In the genomic region with DNA sequence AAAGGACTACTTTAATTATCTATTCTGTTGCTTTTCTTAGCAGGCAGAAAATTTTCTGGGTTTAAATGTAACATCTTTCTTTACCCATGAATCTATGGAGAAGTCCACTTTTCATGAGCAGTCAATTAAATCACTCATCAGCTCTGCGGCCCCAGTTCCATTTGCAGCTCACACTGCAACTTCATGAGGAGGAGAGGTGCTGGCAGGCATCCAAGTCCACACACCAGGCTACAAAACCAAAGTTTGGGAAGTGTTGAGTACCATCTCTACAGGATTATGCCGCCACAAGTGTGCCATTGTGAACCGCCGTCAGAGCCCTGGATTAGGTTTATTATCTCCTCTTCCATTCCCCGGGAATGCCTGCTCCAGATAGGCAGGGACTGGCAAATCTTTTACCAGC, we compare ENCODE assay signal across 15 cellular contexts.
DNase-seq lines count a peak whose midpoint lies in the region; ATAC-seq, FAIRE-seq and TF ChIP-seq lines count a peak whose summit lies in the region.
"Had no signal": no experiment of that assay in that cellular context is flagged by ENCODE, and none has a peak within 500 bp of the region (broad histone marks: within the 10 kb centered on the region; RNA-seq: fewer than 3 reads in every experiment).

No MANE protein-coding gene starts in this region.

- peak overlapping the region; percentile 67 for H3K4me2 ChIP-seq in astrocyte (ENCODE audit: low read length)
- H3K4me2 ChIP-seq: BLaER1 had no signal

- no peaks in the 10 kb centered on the region for H3K79me2 ChIP-seq in astrocyte (ENCODE audit: insufficient read depth, low read length)

- DNase-seq in COLO668 (lab: John Stamatoyannopoulos, UW; ENCODE audit: unreplicated experiment) (peak; percentile 3), HFFc6 (no peak), astrocyte (ENCODE audit: low read depth) (no peak), ovary (peak; percentile 40 to 63 (median 57)), germinal center (ENCODE audit: low spot score) (no peak), islet precursor cell (no peak)
- DNase-seq: DND-41, NCI-H524 treated with DMSO at 0.1 percent for 48 hours, T-helper 17 cell, upper lobe of right lung had no signal

- H3K27ac Mint-ChIP-seq in HFFc6 (peak overlapping the region; percentile 94), astrocyte (ENCODE audit: unreplicated experiment) (peak overlapping the region; percentile 82)
- H3K27ac Mint-ChIP-seq: stimulated activated effector memory CD8-positive, alpha-beta T cell treated with anti-CD3 and anti-CD28 coated beads, Interleukin-12 subunit alpha, Interleukin-12 subunit beta, amount 100 ng/mL, for 72 hours; T-helper 17 cell had no signal

- no peaks in the 10 kb centered on the region for H3K36me3 ChIP-seq in astrocyte (ENCODE audit: insufficient read depth, low read length)
- no peaks in the 10 kb centered on the region for H3K36me3 ChIP-seq in ovary
- H3K36me3 ChIP-seq: BLaER1, upper lobe of right lung had no signal

- no peak overlapping the region for H3K4me3 ChIP-seq in astrocyte (ENCODE audit: insufficient read depth, low read depth, low read length)
- H3K4me3 ChIP-seq in ovary = no peak overlapping the region
- H3K4me3 ChIP-seq: BLaER1, dorsolateral prefrontal cortex, upper lobe of right lung had no signal

- H3K27me3 ChIP-seq in astrocyte (ENCODE audit: insufficient read depth, low read length) (no peaks in the 10 kb centered on the region), ovary (no peaks in the 10 kb centered on the region)
- H3K27me3 ChIP-seq: BLaER1, upper lobe of right lung had no signal

- ATAC-seq in HG02970 (IDR thresholded peaks at IDR 0.05; ENCODE audit: low FRiP score, unreplicated experiment) = no peak
- ATAC-seq: activated CD4-positive, CD25-positive, alpha-beta regulatory T cell treated with anti-CD3 and anti-CD28 coated beads, Interleukin-2, amount 50 U/mL, for 24 hours; stimulated activated effector memory CD8-positive, alpha-beta T cell treated with anti-CD3 and anti-CD28 coated beads, Interleukin-12 subunit alpha, Interleukin-12 subunit beta, amount 100 ng/mL, for 72 hours; T-helper 17 cell; upper lobe of right lung had no signal

- intact Hi-C loops in ovary (cut with DNase I) = no loop called here

- no peak for FAIRE-seq in astrocyte (lab: Jason Lieb, UNC)

- no peaks in the 10 kb centered on the region for H4K20me1 ChIP-seq in astrocyte (ENCODE audit: insufficient read depth, low read length)
- H4K20me1 ChIP-seq: BLaER1 had no signal

- no peak overlapping the region for H2AFZ ChIP-seq in astrocyte (ENCODE audit: low read depth, low read length)

- H3K27ac ChIP-seq in astrocyte (ENCODE audit: low read depth, low read length) (peak overlapping the region; percentile 58), ovary (no peak overlapping the region)
- H3K27ac ChIP-seq: BLaER1, dorsolateral prefrontal cortex, upper lobe of right lung had no signal

- H3K4me3 Mint-ChIP-seq in HFFc6 (peak overlapping the region; percentile 79), astrocyte (ENCODE audit: unreplicated experiment) (no peak overlapping the region)
- H3K4me3 Mint-ChIP-seq: stimulated activated effector memory CD8-positive, alpha-beta T cell treated with anti-CD3 and anti-CD28 coated beads, Interleukin-12 subunit alpha, Interleukin-12 subunit beta, amount 100 ng/mL, for 72 hours; T-helper 17 cell had no signal

- H3K9me3 ChIP-seq in astrocyte (ENCODE audit: insufficient read depth, low read depth, low read length) (no peaks in the 10 kb centered on the region), ovary (no peaks in the 10 kb centered on the region)
- H3K9me3 ChIP-seq: upper lobe of right lung had no signal

- H3K4me1 ChIP-seq in astrocyte (ENCODE audit: insufficient read depth, low read length) (peaks cover 29% of the 10 kb centered on the region), ovary (ENCODE audit: insufficient read depth) (peaks cover 6% of the 10 kb centered on the region)
- H3K4me1 ChIP-seq: upper lobe of right lung had no signal

- H3K9me3 Mint-ChIP-seq in HFFc6 (no peaks in the 10 kb centered on the region), astrocyte (ENCODE audit: unreplicated experiment) (no peaks in the 10 kb centered on the region)
- H3K9me3 Mint-ChIP-seq: stimulated activated effector memory CD8-positive, alpha-beta T cell treated with anti-CD3 and anti-CD28 coated beads, Interleukin-12 subunit alpha, Interleukin-12 subunit beta, amount 100 ng/mL, for 72 hours had no signal

- WGBS in ovary, 3 donors = 60 to 82% (median 75%) methylated on average over 5 of the region's 5 CpGs

- no peak for TF ChIP-seq POLR2A in ovary (IDR thresholded peaks at IDR 0.05)

- H3K9ac ChIP-seq in astrocyte (ENCODE audit: low read length) = peak overlapping the region; percentile 29
- H3K9ac ChIP-seq: BLaER1 had no signal

- no peak for TF ChIP-seq EP300 in ovary (IDR thresholded peaks at IDR 0.05)

- H3K27me3 Mint-ChIP-seq in HFFc6 (ENCODE audit: insufficient read depth) (peaks cover 10% of the 10 kb centered on the region), astrocyte (ENCODE audit: low read depth, unreplicated experiment) (no peaks in the 10 kb centered on the region)

- peaks cover 45% of the 10 kb centered on the region for H3K4me1 Mint-ChIP-seq in HFFc6 (ENCODE audit: low read depth)
- peaks cover 38% of the 10 kb centered on the region for H3K4me1 Mint-ChIP-seq in astrocyte (ENCODE audit: low read depth, unreplicated experiment)

- no peaks in the 10 kb centered on the region for H3K36me3 Mint-ChIP-seq in HFFc6 (ENCODE audit: low read depth)
- H3K36me3 Mint-ChIP-seq in astrocyte (ENCODE audit: low read depth, unreplicated experiment) = no peaks in the 10 kb centered on the region
- H3K36me3 Mint-ChIP-seq: stimulated activated effector memory CD8-positive, alpha-beta T cell treated with anti-CD3 and anti-CD28 coated beads, Interleukin-12 subunit alpha, Interleukin-12 subunit beta, amount 100 ng/mL, for 72 hours had no signal

- TF ChIP-seq CTCF in HFFc6 (IDR thresholded peaks at IDR 0.05) (no peak), astrocyte (IDR thresholded peaks at IDR 0.05; ENCODE audit: insufficient read depth, low read depth, low read length) (no peak), ovary (IDR thresholded peaks at IDR 0.05) (no peak)

Comparison
In these comparisons a context has a peak if more than half of its experiments do, and no peak if none do; other contexts are left out.
1. DNase-seq: peak in COLO668 (single experiment) and ovary (5 of 5); none in HFFc6 (single experiment), astrocyte (single experiment), germinal center (single experiment) and islet precursor cell (single experiment).